In genomic region chr2:222860740-222861410, GRCh38 we compare ENCODE assay signal across 8 cellular contexts.
DNase-seq lines count a peak whose midpoint lies in the region; ATAC-seq and TF ChIP-seq lines count a peak whose summit lies in the region.

TSS of gene ACSL3 (plus strand) at chr2:222861036. CDS start at chr2:222908773, 47,737 bp downstream.

- TF ChIP-seq POLR2A in GM19193 (IDR thresholded peaks at IDR 0.05; ENCODE audit: extremely low read depth, insufficient read depth, insufficient read length), result peak; percentile 99

- DNase-seq in Ammon's horn (ENCODE audit: low spot score) (peak; percentile 98), NCI-H524 treated with DMSO at 0.1 percent for 48 hours (lab: John Stamatoyannopoulos, UW) (peak; percentile 71), choroid plexus epithelial cell (ENCODE audit: low read depth) (peak; percentile 95), kidney tubule cell (ENCODE audit: low spot score) (peak; percentile 94)
- peak; percentile 86 to 90 for DNase-seq in activated CD4-positive, alpha-beta T cell treated with anti-CD3 and anti-CD28 coated beads for 4 hours
- DNase-seq in stimulated activated CD4-positive, alpha-beta T cell treated with anti-CD3 and anti-CD28 coated beads, Interleukin-1b, Interleukin-23, amount 100 ng/mL, for 1 hour (ENCODE audit: low read depth in 2 of 2), result peak; percentile 71 to 74

- peak within 1 kb of the TSS; percentile 83 for H3K4me3 ChIP-seq in choroid plexus epithelial cell (ENCODE audit: low read depth, low read length)

- ATAC-seq in HG03432 (IDR thresholded peaks at IDR 0.05; ENCODE audit: unreplicated experiment), result peak; percentile 98

- no peak for TF ChIP-seq CTCF in choroid plexus epithelial cell (conservative IDR thresholded peaks at IDR 0.05; ENCODE audit: low read depth, low read length)

Comparison
In these comparisons a context has a peak if more than half of its experiments do, and no peak if none do; other contexts are left out.
1. Peak in every context shown above with its lines: DNase-seq, ATAC-seq and H3K4me3 ChIP-seq.